ENCODE assay signal across 8 cellular contexts in genomic region chr7:876077-876971, GRCh38. TPM values are rescaled to one million over a fixed set of nuclear protein-coding genes. Genes with fewer than 3 reads are reported as not detected.
DNase-seq lines count a peak whose midpoint lies in the region; ATAC-seq and TF ChIP-seq lines count a peak whose summit lies in the region.

GET4 (plus strand) TSS chr7:876554; CDS start chr7:876646, 92 bp downstream.

- H3K4me3 ChIP-seq in left ventricle myocardium inferior (peak within 1 kb of the TSS; percentile 94), prostate gland (peak within 1 kb of the TSS; percentile 81 to 90), urinary bladder (ENCODE audit: low read depth, low read length) (peak within 1 kb of the TSS; percentile 64)

- peak; percentile 74 for ATAC-seq in HG02678 (IDR thresholded peaks at IDR 0.05; ENCODE audit: unreplicated experiment)

- intact Hi-C loops in left ventricle myocardium inferior (cut with micrococcal nuclease), result no loop called here
- intact Hi-C loops in prostate gland (cut with DNase I), result loop anchor here (10.0 kb wide), 1 partner anchor 552 kb away; no protein-coding TSS in a partner anchor

- H3K27ac ChIP-seq in left ventricle myocardium inferior (replicated peaks), result peak within 1 kb of the TSS; percentile 95
- peak within 1 kb of the TSS; percentile 83 to 84 for H3K27ac ChIP-seq in prostate gland
- H3K27ac ChIP-seq in urinary bladder (ENCODE audit: low read depth), result peak within 1 kb of the TSS; percentile 87

- under 1% methylated on average over 79 of the region's 129 CpGs for WGBS in prostate gland
- under 1% methylated on average over 129 of the region's 129 CpGs for WGBS in urinary bladder

- TF ChIP-seq CTCF in GM12872 (IDR thresholded peaks at IDR 0.05; ENCODE audit: insufficient read depth, low read depth, low read length) (0 out of 3 replicates have a peak, but pooled peaks have one; percentile 12), left ventricle myocardium inferior (IDR thresholded peaks at IDR 0.05; ENCODE audit: borderline replicate concordance) (peak; percentile 38), prostate gland (IDR thresholded peaks at IDR 0.05) (peak in 3 of 4 experiments; percentile 16 to 57 (median 42))

- H3K9me3 ChIP-seq in left ventricle myocardium inferior (replicated peaks), result no peaks in the 10 kb centered on the region
- H3K9me3 ChIP-seq in prostate gland, result no peaks in the 10 kb centered on the region

- H3K27me3 ChIP-seq in left ventricle myocardium inferior (ENCODE audit: low read depth), result no peaks in the 10 kb centered on the region
- no peaks in the 10 kb centered on the region for H3K27me3 ChIP-seq in prostate gland (replicated peaks; ENCODE audit: insufficient read depth)

- peak; percentile 88 for TF ChIP-seq POLR2A in prostate gland (IDR thresholded peaks at IDR 0.05)

- H3K36me3 ChIP-seq in left ventricle myocardium inferior (peaks cover 35% of the 10 kb centered on the region), prostate gland (no peaks in the 10 kb centered on the region), urinary bladder (ENCODE audit: insufficient read depth) (no peaks in the 10 kb centered on the region)

- peak; percentile 95 to 97 (median 96) for DNase-seq in NCI-H1417 (lab: John Stamatoyannopoulos, UW)
- peak; percentile 93 to 98 (median 96) for DNase-seq in T-helper 1 cell
- peak; percentile 91 for DNase-seq in amniotic epithelial cell (ENCODE audit: low read depth)
- DNase-seq in left ventricle myocardium inferior, result peak; percentile 96
- DNase-seq in prostate gland (ENCODE audit: low spot score), result peak; percentile 97

- H3K4me1 ChIP-seq in left ventricle myocardium inferior, result peaks cover 85% of the 10 kb centered on the region
- no peaks in the 10 kb centered on the region for H3K4me1 ChIP-seq in prostate gland (replicated peaks)
- H3K4me1 ChIP-seq in urinary bladder (ENCODE audit: insufficient read depth), result no peaks in the 10 kb centered on the region

RNA-seq across cellular contexts. Expression of gene GET4, which starts in this region (rescaled TPM):
- total RNA-seq in left ventricle myocardium inferior (22.9 TPM), prostate gland (10 to 100 TPM; 50.0 to 91.9 TPM), urinary bladder (11.6 TPM)
- polyA plus RNA-seq in urinary bladder, result 42.4 TPM

Comparison
In these comparisons a context has a peak if more than half of its experiments do, and no peak if none do; other contexts are left out.
1. Peak in every context shown above with its lines: DNase-seq, ATAC-seq, H3K4me3 ChIP-seq and H3K27ac ChIP-seq.